ENCODE assay signal across 13 cellular contexts in genomic region chr6:38443750-38444149, GRCh38.
DNase-seq lines count a peak whose midpoint lies in the region; ATAC-seq and TF ChIP-seq lines count a peak whose summit lies in the region.
"Had no signal": no experiment of that assay in that cellular context is flagged by ENCODE, and none has a peak within 500 bp of the region (broad histone marks: within the 10 kb centered on the region; RNA-seq: fewer than 3 reads in every experiment).

No MANE protein-coding gene starts in this region.

- peak; percentile 26 for DNase-seq in activated CD4-positive, alpha-beta memory T cell treated with anti-CD3 and anti-CD28 coated beads, Interleukin-2, amount 10 ng/mL, durations not matched to agents 7 days and 5 days
- no peak for DNase-seq in activated CD4-positive, alpha-beta memory T cell treated with anti-CD3 and anti-CD28 coated beads for 36 hours
- peak; percentile 4 for DNase-seq in epithelial cell of esophagus (ENCODE audit: low read depth)
- no peak for DNase-seq in stimulated activated naive CD8-positive, alpha-beta T cell treated with anti-CD3 and anti-CD28 coated beads, Interleukin-15, Interleukin-2, amounts not matched to agents 100 U/mL and 50 U/mL, for 24 hours
- DNase-seq in NCI-H2107 (lab: John Stamatoyannopoulos, UW), result no peak
- DNase-seq in ureter (ENCODE audit: low spot score), result no peak
- no peak for DNase-seq in left lobe of liver (ENCODE audit: low spot score)
- DNase-seq: Karpas-422; naive thymus-derived CD8-positive, alpha-beta T cell; transverse colon had no signal

- H3K4me3 Mint-ChIP-seq in activated CD4-positive, alpha-beta memory T cell treated with anti-CD3 and anti-CD28 coated beads, Interleukin-2, amount 10 ng/mL, durations not matched to agents 7 days and 5 days, result no peak overlapping the region
- H3K4me3 Mint-ChIP-seq in activated CD4-positive, alpha-beta memory T cell treated with anti-CD3 and anti-CD28 coated beads for 36 hours, result no peak overlapping the region
- H3K4me3 Mint-ChIP-seq in T-helper 1 cell treated with Interleukin-12 subunit alpha and Interleukin-12 subunit beta and Interleukin-4 antibody, amounts not matched to agents 30 μg/mL and 1 μg/mL, for 36 hours, result peak overlapping the region; percentile 13
- H3K4me3 Mint-ChIP-seq: naive thymus-derived CD8-positive, alpha-beta T cell had no signal

- ATAC-seq in stimulated activated naive CD8-positive, alpha-beta T cell treated with anti-CD3 and anti-CD28 coated beads, Interleukin-15, Interleukin-2, amounts not matched to agents 100 U/mL and 50 U/mL, for 24 hours, result peak; percentile 40
- ATAC-seq in left lobe of liver, result no peak
- ATAC-seq: A549 had no signal

- POLR2A ChIA-PET in activated CD4-positive, alpha-beta memory T cell treated with anti-CD3 and anti-CD28 coated beads, Interleukin-2, amount 10 ng/mL, durations not matched to agents 7 days and 5 days (lab: Charles Lee), result no interaction called here
- POLR2A ChIA-PET in activated CD4-positive, alpha-beta memory T cell treated with anti-CD3 and anti-CD28 coated beads for 36 hours (lab: Charles Lee), result no interaction called here

- H3K27me3 Mint-ChIP-seq in activated CD4-positive, alpha-beta memory T cell treated with anti-CD3 and anti-CD28 coated beads, Interleukin-2, amount 10 ng/mL, durations not matched to agents 7 days and 5 days, result no peaks in the 10 kb centered on the region
- no peaks in the 10 kb centered on the region for H3K27me3 Mint-ChIP-seq in activated CD4-positive, alpha-beta memory T cell treated with anti-CD3 and anti-CD28 coated beads for 36 hours
- no peaks in the 10 kb centered on the region for H3K27me3 Mint-ChIP-seq in T-helper 1 cell treated with Interleukin-12 subunit alpha and Interleukin-12 subunit beta and Interleukin-4 antibody, amounts not matched to agents 30 μg/mL and 1 μg/mL, for 36 hours (ENCODE audit: low read depth)
- H3K27me3 Mint-ChIP-seq: naive thymus-derived CD8-positive, alpha-beta T cell had no signal

- H3K4me3 ChIP-seq in epithelial cell of esophagus (ENCODE audit: low read length), result no peak overlapping the region
- H3K4me3 ChIP-seq: A549, skin epidermis, transverse colon had no signal

- TF ChIP-seq CTCF in epithelial cell of esophagus (IDR thresholded peaks at IDR 0.05; ENCODE audit: insufficient read depth, low read depth, low read length, missing control alignments), result no peak

- peak overlapping the region; percentile 13 for H3K27ac Mint-ChIP-seq in activated CD4-positive, alpha-beta memory T cell treated with anti-CD3 and anti-CD28 coated beads, Interleukin-2, amount 10 ng/mL, durations not matched to agents 7 days and 5 days
- no peak overlapping the region for H3K27ac Mint-ChIP-seq in activated CD4-positive, alpha-beta memory T cell treated with anti-CD3 and anti-CD28 coated beads for 36 hours
- H3K27ac Mint-ChIP-seq in T-helper 1 cell treated with Interleukin-12 subunit alpha and Interleukin-12 subunit beta and Interleukin-4 antibody, amounts not matched to agents 30 μg/mL and 1 μg/mL, for 36 hours, result no peak overlapping the region

- H3K4me1 Mint-ChIP-seq in activated CD4-positive, alpha-beta memory T cell treated with anti-CD3 and anti-CD28 coated beads, Interleukin-2, amount 10 ng/mL, durations not matched to agents 7 days and 5 days, result peaks cover 11% of the 10 kb centered on the region
- peaks cover 13% of the 10 kb centered on the region for H3K4me1 Mint-ChIP-seq in activated CD4-positive, alpha-beta memory T cell treated with anti-CD3 and anti-CD28 coated beads for 36 hours (ENCODE audit: low read depth)
- H3K4me1 Mint-ChIP-seq in T-helper 1 cell treated with Interleukin-12 subunit alpha and Interleukin-12 subunit beta and Interleukin-4 antibody, amounts not matched to agents 30 μg/mL and 1 μg/mL, for 36 hours (ENCODE audit: low read depth), result peaks cover 9% of the 10 kb centered on the region

- H3K36me3 Mint-ChIP-seq in activated CD4-positive, alpha-beta memory T cell treated with anti-CD3 and anti-CD28 coated beads, Interleukin-2, amount 10 ng/mL, durations not matched to agents 7 days and 5 days (ENCODE audit: low read depth), result no peaks in the 10 kb centered on the region
- no peaks in the 10 kb centered on the region for H3K36me3 Mint-ChIP-seq in activated CD4-positive, alpha-beta memory T cell treated with anti-CD3 and anti-CD28 coated beads for 36 hours
- peaks cover under 1% of the 10 kb centered on the region for H3K36me3 Mint-ChIP-seq in T-helper 1 cell treated with Interleukin-12 subunit alpha and Interleukin-12 subunit beta and Interleukin-4 antibody, amounts not matched to agents 30 μg/mL and 1 μg/mL, for 36 hours (ENCODE audit: low read depth)

- H3K9me3 Mint-ChIP-seq in activated CD4-positive, alpha-beta memory T cell treated with anti-CD3 and anti-CD28 coated beads, Interleukin-2, amount 10 ng/mL, durations not matched to agents 7 days and 5 days, result no peaks in the 10 kb centered on the region
- H3K9me3 Mint-ChIP-seq in activated CD4-positive, alpha-beta memory T cell treated with anti-CD3 and anti-CD28 coated beads for 36 hours, result no peaks in the 10 kb centered on the region
- no peaks in the 10 kb centered on the region for H3K9me3 Mint-ChIP-seq in T-helper 1 cell treated with Interleukin-12 subunit alpha and Interleukin-12 subunit beta and Interleukin-4 antibody, amounts not matched to agents 30 μg/mL and 1 μg/mL, for 36 hours
- H3K9me3 Mint-ChIP-seq: naive thymus-derived CD8-positive, alpha-beta T cell had no signal

- CTCF ChIA-PET in activated CD4-positive, alpha-beta memory T cell treated with anti-CD3 and anti-CD28 coated beads, Interleukin-2, amount 10 ng/mL, durations not matched to agents 7 days and 5 days (lab: Charles Lee), result interaction anchor here (0.6 kb wide), 1 partner anchor 172 kb away, joined by 4 read pairs; no protein-coding TSS in a partner anchor
- CTCF ChIA-PET in activated CD4-positive, alpha-beta memory T cell treated with anti-CD3 and anti-CD28 coated beads for 36 hours (lab: Charles Lee), result no interaction called here

- intact Hi-C loops in activated CD4-positive, alpha-beta memory T cell treated with anti-CD3 and anti-CD28 coated beads for 36 hours (cut with micrococcal nuclease), result no loop called here

Comparison
In these comparisons a context has a peak if more than half of its experiments do, and no peak if none do; other contexts are left out.
1. DNase-seq: peak in activated CD4-positive, alpha-beta memory T cell treated with anti-CD3 and anti-CD28 coated beads, Interleukin-2, amount 10 ng/mL, durations not matched to agents 7 days and 5 days (single experiment) and epithelial cell of esophagus (single experiment); none in activated CD4-positive, alpha-beta memory T cell treated with anti-CD3 and anti-CD28 coated beads for 36 hours (single experiment), stimulated activated naive CD8-positive, alpha-beta T cell treated with anti-CD3 and anti-CD28 coated beads, Interleukin-15, Interleukin-2, amounts not matched to agents 100 U/mL and 50 U/mL, for 24 hours (single experiment), NCI-H2107 (single experiment), ureter (single experiment) and left lobe of liver (single experiment).